Comparison of ENCODE assay signal across 22 cellular contexts in the genomic region with DNA sequence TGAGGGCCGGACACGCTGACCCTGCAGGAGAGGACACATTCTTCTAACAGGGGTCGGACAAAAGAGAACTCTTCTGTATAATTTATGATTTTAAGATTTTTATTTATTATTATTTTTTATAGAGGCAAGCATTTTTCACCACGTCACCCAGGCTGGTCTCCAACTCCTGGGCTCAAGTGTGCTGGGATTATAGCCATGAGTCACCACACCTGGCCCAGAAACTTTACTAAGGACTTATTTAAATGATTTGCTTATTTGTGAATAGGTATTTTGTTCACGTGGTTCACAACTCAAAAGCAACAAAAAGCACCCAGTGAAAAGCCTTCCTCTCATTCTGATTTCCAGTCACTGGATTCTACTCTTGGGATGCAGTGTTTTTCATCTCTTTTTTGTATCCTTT. TPM values are rescaled to one million over a fixed set of nuclear protein-coding genes. Genes with fewer than 3 reads are reported as not detected.
"Had no signal": no experiment of that assay in that cellular context is flagged by ENCODE, and none has a peak within 500 bp of the region (broad histone marks: within the 10 kb centered on the region; RNA-seq: fewer than 3 reads in every experiment).

No MANE protein-coding gene starts in this region.

- DNase-seq: activated B cell treated with CpG ODN at 0.5 μM for 24 hours; activated CD4-positive, alpha-beta memory T cell treated with anti-CD3 and anti-CD28 coated beads for 36 hours; activated CD4-positive, alpha-beta T cell treated with anti-CD3 and anti-CD28 coated beads for 4 hours; activated naive CD8-positive, alpha-beta T cell treated with anti-CD3 and anti-CD28 coated beads for 36 hours; activated T-cell treated with anti-CD3 and anti-CD28 coated beads for 4 hours; caudate nucleus; dorsolateral prefrontal cortex; erythroblast; left cardiac atrium; midbrain; right cardiac atrium; stimulated activated CD4-positive, alpha-beta T cell treated with anti-CD3 and anti-CD28 coated beads, Interleukin-2, amount 100 ng/mL, for 48 hours; stomach; T-cell; T-helper 9 cell; trophoblast cell had no signal

- H3K36me3 Mint-ChIP-seq: activated CD4-positive, alpha-beta memory T cell treated with anti-CD3 and anti-CD28 coated beads for 36 hours; T-cell had no signal

- H3K4me3 Mint-ChIP-seq: activated B cell treated with CpG ODN at 0.5 μM for 24 hours; activated CD4-positive, alpha-beta memory T cell treated with anti-CD3 and anti-CD28 coated beads for 36 hours; activated naive CD8-positive, alpha-beta T cell treated with anti-CD3 and anti-CD28 coated beads for 36 hours; activated T-helper 1 cell treated with anti-CD3 and anti-CD28 coated beads, Interleukin-12 subunit alpha, Interleukin-12 subunit beta, Interleukin-2, Interleukin-4 antibody, amounts not matched to agents 30 ng/mL and 10 ng/mL and 1 ng/mL, durations not matched to agents 14 hours and 24 hours and 36 hours; T-cell had no signal

- H3K36me3 ChIP-seq: stomach had no signal

- H3K27me3 ChIP-seq: dorsolateral prefrontal cortex, stomach had no signal

- H3K27ac Mint-ChIP-seq: activated B cell treated with CpG ODN at 0.5 μM for 24 hours; activated CD4-positive, alpha-beta memory T cell treated with anti-CD3 and anti-CD28 coated beads for 36 hours; activated naive CD8-positive, alpha-beta T cell treated with anti-CD3 and anti-CD28 coated beads for 36 hours; activated T-helper 1 cell treated with anti-CD3 and anti-CD28 coated beads, Interleukin-12 subunit alpha, Interleukin-12 subunit beta, Interleukin-2, Interleukin-4 antibody, amounts not matched to agents 30 ng/mL and 10 ng/mL and 1 ng/mL, durations not matched to agents 14 hours and 24 hours and 36 hours had no signal

- H3K9me3 ChIP-seq: stomach had no signal

- ATAC-seq: left cardiac atrium, right cardiac atrium, SK-N-SH treated with all-trans-retinoic acid at 6 μM for 48 hours, T-cell had no signal

- H3K27ac ChIP-seq: stomach had no signal

- H3K27me3 Mint-ChIP-seq: activated B cell treated with CpG ODN at 0.5 μM for 24 hours; activated CD4-positive, alpha-beta memory T cell treated with anti-CD3 and anti-CD28 coated beads for 36 hours; activated naive CD8-positive, alpha-beta T cell treated with anti-CD3 and anti-CD28 coated beads for 36 hours; T-cell had no signal

- H3K4me3 ChIP-seq: dorsolateral prefrontal cortex, lung, stomach had no signal

- H3K9me3 Mint-ChIP-seq: activated B cell treated with CpG ODN at 0.5 μM for 24 hours; activated CD4-positive, alpha-beta memory T cell treated with anti-CD3 and anti-CD28 coated beads for 36 hours; activated naive CD8-positive, alpha-beta T cell treated with anti-CD3 and anti-CD28 coated beads for 36 hours; activated T-helper 1 cell treated with anti-CD3 and anti-CD28 coated beads, Interleukin-12 subunit alpha, Interleukin-12 subunit beta, Interleukin-2, Interleukin-4 antibody, amounts not matched to agents 30 ng/mL and 10 ng/mL and 1 ng/mL, durations not matched to agents 14 hours and 24 hours and 36 hours; nephron; T-cell had no signal

RNA-seq across cellular contexts. Expression of gene SERPINF1, which starts 2.3 kb away (rescaled TPM):
- total RNA-seq: activated T-helper 1 cell treated with anti-CD3 and anti-CD28 coated beads, Interleukin-12 subunit alpha, Interleukin-12 subunit beta, Interleukin-2, Interleukin-4 antibody, amounts not matched to agents 30 ng/mL and 10 ng/mL and 1 ng/mL, durations not matched to agents 14 hours and 24 hours and 36 hours had no signal

RNA-seq across cellular contexts. Expression of gene SERPINF2, which starts 16.9 kb away (rescaled TPM):
- total RNA-seq: activated CD4-positive, alpha-beta memory T cell treated with anti-CD3 and anti-CD28 coated beads for 36 hours; skeletal muscle tissue; temporal lobe had no signal
